Comparison of ENCODE assay signal across 6 cellular contexts in the genomic region with DNA sequence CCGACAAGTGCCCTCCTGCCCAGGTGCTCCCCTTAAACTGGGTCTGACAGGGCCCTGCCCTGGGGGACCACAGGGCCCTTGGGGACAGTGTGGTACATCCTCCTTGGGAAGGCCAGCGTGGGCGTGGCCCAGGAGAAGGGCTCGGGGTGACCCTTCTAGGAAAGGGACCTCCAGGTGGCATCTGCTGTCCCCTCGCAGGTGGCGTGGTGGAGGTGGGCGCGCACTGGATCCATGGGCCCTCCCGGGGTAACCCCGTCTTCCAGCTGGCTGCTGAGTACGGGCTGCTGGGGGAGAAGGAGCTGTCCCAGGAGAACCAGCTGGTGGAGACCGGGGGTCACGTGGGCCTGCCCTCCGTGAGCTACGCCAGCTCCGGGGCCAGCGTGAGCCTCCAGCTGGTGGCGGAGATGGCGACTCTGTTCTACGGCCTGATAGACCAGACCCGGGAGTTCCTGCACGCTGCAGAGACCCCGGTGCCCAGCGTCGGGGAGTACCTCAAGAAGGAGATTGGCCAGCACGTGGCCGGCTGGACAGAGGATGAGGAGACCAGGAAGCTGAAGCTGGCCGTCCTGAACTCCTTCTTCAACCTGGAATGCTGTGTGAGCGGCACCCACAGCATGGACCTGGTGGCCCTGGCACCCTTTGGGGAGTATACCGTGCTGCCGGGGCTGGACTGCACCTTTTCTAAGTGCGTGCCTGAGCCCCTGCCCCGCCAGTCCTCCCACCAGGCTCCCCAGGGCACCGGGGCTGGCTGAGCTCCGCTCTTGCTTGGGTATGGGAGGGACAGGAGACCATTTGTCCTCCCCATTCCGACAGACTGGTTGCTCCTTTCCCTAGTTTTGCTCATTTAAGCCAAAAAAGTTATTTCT. TPM values are rescaled to one million over a fixed set of nuclear protein-coding genes. Genes with fewer than 3 reads are reported as not detected.
DNase-seq lines count a peak whose midpoint lies in the region; TF ChIP-seq lines count a peak whose summit lies in the region.

No MANE protein-coding gene starts in this region.

- intact Hi-C loops in activated T-helper 2 cell treated with anti-CD3 and anti-CD28 coated beads, Interferon-gamma antibody, Interleukin-2, Interleukin-4, amounts not matched to agents 10 μg/mL and 5 μg/mL and 100 μg/mL, durations not matched to agents 14 hours and 24 hours and 36 hours (cut with micrococcal nuclease) = loop anchor here (2.0 to 5.0 kb wide), 2 partner anchors 71 to 843 kb away; a partner anchor contains a TSS

- no peaks in the 10 kb centered on the region for H3K36me3 ChIP-seq in CD8-positive, alpha-beta memory T cell (ENCODE audit: insufficient read depth, low read length)

- peaks cover 6% of the 10 kb centered on the region for H3K4me1 ChIP-seq in CD8-positive, alpha-beta memory T cell (ENCODE audit: insufficient read depth, low read length)

- no peak for TF ChIP-seq CTCF in mesothelial cell of epicardium (IDR thresholded peaks at IDR 0.05; ENCODE audit: unreplicated experiment)

- no peak for DNase-seq in CD8-positive, alpha-beta memory T cell
- DNase-seq in activated T-helper 2 cell treated with anti-CD3 and anti-CD28 coated beads, Interferon-gamma antibody, Interleukin-2, Interleukin-4, amounts not matched to agents 10 μg/mL and 5 μg/mL and 100 μg/mL, durations not matched to agents 14 hours and 24 hours and 36 hours (ENCODE audit: low spot score) = no peak
- no peak for DNase-seq in mesothelial cell of epicardium (ENCODE audit: low spot score in 2 of 2, unreplicated experiment in 2 of 2)
- DNase-seq in AG08395 (ENCODE audit: low spot score) = no peak
- DNase-seq in T1000 (lab: John Stamatoyannopoulos, UW) = no peak
- no peak for DNase-seq in NCI-H510A treated with DMSO at 0.1 percent for 48 hours (lab: John Stamatoyannopoulos, UW)

- H3K36me3 Mint-ChIP-seq in CD8-positive, alpha-beta memory T cell = peaks cover 0 to 12% (median 0%) of the 10 kb centered on the region in 3 donors
- peaks cover 8% of the 10 kb centered on the region for H3K36me3 Mint-ChIP-seq in activated T-helper 2 cell treated with anti-CD3 and anti-CD28 coated beads, Interferon-gamma antibody, Interleukin-2, Interleukin-4, amounts not matched to agents 10 μg/mL and 5 μg/mL and 100 μg/mL, durations not matched to agents 14 hours and 24 hours and 36 hours (ENCODE audit: low read depth)
- peaks cover 12% of the 10 kb centered on the region for H3K36me3 Mint-ChIP-seq in mesothelial cell of epicardium

- no peaks in the 10 kb centered on the region for H3K27me3 ChIP-seq in CD8-positive, alpha-beta memory T cell (ENCODE audit: insufficient read depth, low read length, poor library complexity, severe bottlenecking)

- CTCF ChIA-PET in CD8-positive, alpha-beta memory T cell (lab: Charles Lee) = interaction anchor here (1.2 kb wide), 1 partner anchor 9 kb away, joined by 3 read pairs; no protein-coding TSS in a partner anchor

- H3K27ac Mint-ChIP-seq in CD8-positive, alpha-beta memory T cell = peak overlapping the region in 4 of 8 donors; percentile 26 to 90 (median 80)
- H3K27ac Mint-ChIP-seq in activated T-helper 2 cell treated with anti-CD3 and anti-CD28 coated beads, Interferon-gamma antibody, Interleukin-2, Interleukin-4, amounts not matched to agents 10 μg/mL and 5 μg/mL and 100 μg/mL, durations not matched to agents 14 hours and 24 hours and 36 hours = no peak overlapping the region
- no peak overlapping the region for H3K27ac Mint-ChIP-seq in mesothelial cell of epicardium

- H3K27me3 Mint-ChIP-seq in CD8-positive, alpha-beta memory T cell = no peaks in the 10 kb centered on the region
- peaks cover 5% of the 10 kb centered on the region for H3K27me3 Mint-ChIP-seq in activated T-helper 2 cell treated with anti-CD3 and anti-CD28 coated beads, Interferon-gamma antibody, Interleukin-2, Interleukin-4, amounts not matched to agents 10 μg/mL and 5 μg/mL and 100 μg/mL, durations not matched to agents 14 hours and 24 hours and 36 hours (ENCODE audit: low read depth)
- H3K27me3 Mint-ChIP-seq in mesothelial cell of epicardium (ENCODE audit: low read depth) = peaks cover 11% of the 10 kb centered on the region

- H3K4me3 ChIP-seq in CD8-positive, alpha-beta memory T cell (ENCODE audit: low read length) = peak overlapping the region; percentile 32

- no peaks in the 10 kb centered on the region for H3K9me3 ChIP-seq in CD8-positive, alpha-beta memory T cell (ENCODE audit: low read length)

- peaks cover 4 to 29% (median 8%) of the 10 kb centered on the region in 3 donors for H3K4me1 Mint-ChIP-seq in CD8-positive, alpha-beta memory T cell
- peaks cover 6% of the 10 kb centered on the region for H3K4me1 Mint-ChIP-seq in activated T-helper 2 cell treated with anti-CD3 and anti-CD28 coated beads, Interferon-gamma antibody, Interleukin-2, Interleukin-4, amounts not matched to agents 10 μg/mL and 5 μg/mL and 100 μg/mL, durations not matched to agents 14 hours and 24 hours and 36 hours (ENCODE audit: low read depth)
- H3K4me1 Mint-ChIP-seq in mesothelial cell of epicardium = no peaks in the 10 kb centered on the region

- H3K4me3 Mint-ChIP-seq in CD8-positive, alpha-beta memory T cell = peak overlapping the region; percentile 62 to 89 (median 70)
- H3K4me3 Mint-ChIP-seq in activated T-helper 2 cell treated with anti-CD3 and anti-CD28 coated beads, Interferon-gamma antibody, Interleukin-2, Interleukin-4, amounts not matched to agents 10 μg/mL and 5 μg/mL and 100 μg/mL, durations not matched to agents 14 hours and 24 hours and 36 hours (ENCODE audit: low read depth) = peak overlapping the region; percentile 70
- peak overlapping the region; percentile 58 for H3K4me3 Mint-ChIP-seq in mesothelial cell of epicardium

- POLR2A ChIA-PET in CD8-positive, alpha-beta memory T cell (lab: Charles Lee) = no interaction called here

- H3K9me3 Mint-ChIP-seq in CD8-positive, alpha-beta memory T cell = no peaks in the 10 kb centered on the region
- H3K9me3 Mint-ChIP-seq in activated T-helper 2 cell treated with anti-CD3 and anti-CD28 coated beads, Interferon-gamma antibody, Interleukin-2, Interleukin-4, amounts not matched to agents 10 μg/mL and 5 μg/mL and 100 μg/mL, durations not matched to agents 14 hours and 24 hours and 36 hours = no peaks in the 10 kb centered on the region
- no peaks in the 10 kb centered on the region for H3K9me3 Mint-ChIP-seq in mesothelial cell of epicardium

- H3K27ac ChIP-seq in CD8-positive, alpha-beta memory T cell (ENCODE audit: low read depth, low read length) = no peak overlapping the region

RNA-seq across cellular contexts. Expression of a gene that starts 1.0 kb away (rescaled TPM):
- 1 to 10 TPM; 6.4 to 6.7 TPM for total RNA-seq in CD8-positive, alpha-beta memory T cell
- 16.8 TPM for polyA plus RNA-seq in CD8-positive, alpha-beta memory T cell
- 11.9 and 13.2 TPM in 2 replicates for total RNA-seq in activated T-helper 2 cell treated with anti-CD3 and anti-CD28 coated beads, Interferon-gamma antibody, Interleukin-2, Interleukin-4, amounts not matched to agents 10 μg/mL and 5 μg/mL and 100 μg/mL, durations not matched to agents 14 hours and 24 hours and 36 hours
- 7.5 to 9.5 TPM (median 8.0 TPM) in 3 replicates for total RNA-seq in mesothelial cell of epicardium

RNA-seq across cellular contexts. Expression of a gene that starts 6.9 kb away (rescaled TPM):
- 10 to 100 TPM; 74.7 to 76.3 TPM for total RNA-seq in CD8-positive, alpha-beta memory T cell
- 103 TPM for polyA plus RNA-seq in CD8-positive, alpha-beta memory T cell
- total RNA-seq in activated T-helper 2 cell treated with anti-CD3 and anti-CD28 coated beads, Interferon-gamma antibody, Interleukin-2, Interleukin-4, amounts not matched to agents 10 μg/mL and 5 μg/mL and 100 μg/mL, durations not matched to agents 14 hours and 24 hours and 36 hours = 74.2 and 74.8 TPM in 2 replicates
- 69.8 to 74.9 TPM (median 70.0 TPM) in 3 replicates for total RNA-seq in mesothelial cell of epicardium

RNA-seq across cellular contexts. Expression of a gene that starts 13.9 kb away (rescaled TPM):
- 10 to 100 TPM; 53.9 to 54.6 TPM for total RNA-seq in CD8-positive, alpha-beta memory T cell
- 38.5 TPM for polyA plus RNA-seq in CD8-positive, alpha-beta memory T cell
- total RNA-seq in activated T-helper 2 cell treated with anti-CD3 and anti-CD28 coated beads, Interferon-gamma antibody, Interleukin-2, Interleukin-4, amounts not matched to agents 10 μg/mL and 5 μg/mL and 100 μg/mL, durations not matched to agents 14 hours and 24 hours and 36 hours = 67.6 and 69.0 TPM in 2 replicates
- 86.0 to 91.1 TPM (median 90.5 TPM) in 3 replicates for total RNA-seq in mesothelial cell of epicardium

RNA-seq across cellular contexts. Expression of a gene that starts 22.2 kb away (rescaled TPM):
- total RNA-seq in CD8-positive, alpha-beta memory T cell = 10 to 100 TPM; 34.6 to 39.8 TPM
- 22.9 TPM for polyA plus RNA-seq in CD8-positive, alpha-beta memory T cell
- 44.0 and 45.7 TPM in 2 replicates for total RNA-seq in activated T-helper 2 cell treated with anti-CD3 and anti-CD28 coated beads, Interferon-gamma antibody, Interleukin-2, Interleukin-4, amounts not matched to agents 10 μg/mL and 5 μg/mL and 100 μg/mL, durations not matched to agents 14 hours and 24 hours and 36 hours
- 38.0 to 42.6 TPM (median 41.3 TPM) in 3 replicates for total RNA-seq in mesothelial cell of epicardium

RNA-seq across cellular contexts. Expression of a gene that starts 32.9 kb away (rescaled TPM):
- total RNA-seq in CD8-positive, alpha-beta memory T cell = not detected
- polyA plus RNA-seq in CD8-positive, alpha-beta memory T cell = not detected
- not detected in 2 replicates for total RNA-seq in activated T-helper 2 cell treated with anti-CD3 and anti-CD28 coated beads, Interferon-gamma antibody, Interleukin-2, Interleukin-4, amounts not matched to agents 10 μg/mL and 5 μg/mL and 100 μg/mL, durations not matched to agents 14 hours and 24 hours and 36 hours
- total RNA-seq in mesothelial cell of epicardium = 0.25 to 0.49 TPM in 2 of 3 replicates, not detected in the other
